ENCODE assay signal across 3 cellular contexts in genomic region chr6:88810089-88810488, GRCh38.
"Had no signal": no experiment of that assay in that cellular context is flagged by ENCODE, and none has a peak within 500 bp of the region (broad histone marks: within the 10 kb centered on the region; RNA-seq: fewer than 3 reads in every experiment).

No MANE protein-coding gene starts in this region.

- H3K4me3 ChIP-seq: GM12878 had no signal

- ATAC-seq: GM12878 had no signal

- DNase-seq: GDM1, GF-D8 had no signal
